ENCODE assay signal across 8 cellular contexts in genomic region chr17:34163681-34164080, GRCh38.
DNase-seq lines count a peak whose midpoint lies in the region; ATAC-seq and TF ChIP-seq lines count a peak whose summit lies in the region.

No MANE protein-coding gene starts in this region.

- CTCF ChIA-PET in AG04450 (lab: Charles Lee), result interaction anchor here (1.3 to 6.4 kb wide), 5 partner anchors 9 to 385 kb away, joined by 4 to 39 read pairs (median 6); no protein-coding TSS in a partner anchor

- in situ Hi-C loops in GM23248 (cut with MboI), result loop anchor here (10.0 kb wide), 1 partner anchor 379 kb away; no protein-coding TSS in a partner anchor

- DNase-seq in AG04450 (ENCODE audit: low read depth, low spot score) (no peak), GM23248 (peak; percentile 36), UCSD-AML1 (lab: John Stamatoyannopoulos, UW; ENCODE audit: unreplicated experiment) (peak; percentile 22), islet precursor cell (peak; percentile 76), activated T-cell treated with anti-CD3 and anti-CD28 coated beads for 4 hours (no peak)

- H3K27ac ChIP-seq in AG04450 (ENCODE audit: low read depth, low read length) (no peak overlapping the region), GM23248 (no peak overlapping the region)

- H3K9ac ChIP-seq in GM23248, result no peak overlapping the region

- H2AFZ ChIP-seq in GM23248, result no peak overlapping the region

- no peaks in the 10 kb centered on the region for H3K9me3 ChIP-seq in AG04450 (ENCODE audit: control insufficient read depth, insufficient read depth, low read length)
- no peaks in the 10 kb centered on the region for H3K9me3 ChIP-seq in GM23248 (ENCODE audit: low read depth)

- POLR2A ChIA-PET in AG04450 (lab: Yijun Ruan, JAX), result no interaction called here

- H3K9me2 ChIP-seq in GM23248 (ENCODE audit: insufficient read depth), result no peaks in the 10 kb centered on the region

- peak; percentile 63 for TF ChIP-seq CTCF in AG04450 (IDR thresholded peaks at IDR 0.05; ENCODE audit: low read depth, low read length)

- H3K4me1 ChIP-seq in GM23248 (ENCODE audit: insufficient read depth), result no peaks in the 10 kb centered on the region

- H3F3A ChIP-seq in GM23248 (ENCODE audit: insufficient read depth), result no peaks in the 10 kb centered on the region

- H4K20me1 ChIP-seq in GM23248 (ENCODE audit: insufficient read depth), result no peaks in the 10 kb centered on the region

- ATAC-seq in GM18907 (IDR thresholded peaks at IDR 0.05; ENCODE audit: unreplicated experiment), result no peak
- ATAC-seq in HG02938 (IDR thresholded peaks at IDR 0.05; ENCODE audit: unreplicated experiment), result no peak
- no peak for ATAC-seq in GM18909 (IDR thresholded peaks at IDR 0.05; ENCODE audit: poor library complexity, unreplicated experiment)

- H3K4me2 ChIP-seq in GM23248 (ENCODE audit: unreplicated experiment), result no peak overlapping the region

- no peak overlapping the region for H3K4me3 ChIP-seq in AG04450 (ENCODE audit: low read depth, low read length)
- H3K4me3 ChIP-seq in GM23248, result no peak overlapping the region

- H3K27me3 ChIP-seq in AG04450 (ENCODE audit: control insufficient read depth, insufficient read depth, low read length) (peaks cover 28% of the 10 kb centered on the region), GM23248 (replicated peaks; ENCODE audit: insufficient read depth) (peaks cover 56% of the 10 kb centered on the region)

- 22 to 23% methylated on average over 8 of the region's 8 CpGs for WGBS in GM23248 (ENCODE audit: low coverage in 1 of 2, low lambda C conversion rate in 2 of 2, missing lambda C conversion rate in 2 of 2), 2 experiments

- H3K36me3 ChIP-seq in GM23248 (ENCODE audit: low read depth), result no peaks in the 10 kb centered on the region

- H3K79me2 ChIP-seq in GM23248 (ENCODE audit: insufficient read depth), result no peaks in the 10 kb centered on the region

Comparison
In these comparisons a context has a peak if more than half of its experiments do, and no peak if none do; other contexts are left out.
1. DNase-seq: peak in GM23248 (single experiment), UCSD-AML1 (single experiment) and islet precursor cell (single experiment); none in AG04450 (single experiment) and activated T-cell treated with anti-CD3 and anti-CD28 coated beads for 4 hours (single experiment).